1 cellular context compared by ENCODE assay signal in the genomic region with DNA sequence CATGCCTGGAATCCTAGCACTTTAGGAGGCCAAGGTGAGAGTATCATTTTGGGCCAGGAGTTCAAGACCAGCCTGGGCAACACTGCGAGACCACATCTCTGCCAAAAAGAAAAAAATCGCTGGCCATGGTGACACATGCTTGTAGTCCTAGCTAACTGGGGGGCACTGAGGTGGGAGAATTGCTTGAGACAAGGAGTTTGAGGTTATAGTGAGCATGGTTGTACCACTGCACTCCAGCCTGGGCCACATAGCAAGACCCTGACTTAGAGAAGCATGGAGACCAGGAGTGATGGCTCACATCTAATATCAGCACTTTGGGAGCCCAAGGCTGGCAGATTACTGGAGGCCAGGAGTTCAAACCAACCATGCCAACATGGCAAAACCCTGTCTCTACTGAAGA.
TF ChIP-seq lines count a peak whose summit lies in the region.

No MANE protein-coding gene starts in this region.

TF ChIP-seq in K562, 482 proteins besides CTCF, POLR2A, EP300 and RAD21:
- TF ChIP-seq PPARD (CRISPR knock-in tag; IDR thresholded peaks at IDR 0.05) (no peak), MCM7 (IDR thresholded peaks at IDR 0.05) (no peak), RBM25 (IDR thresholded peaks at IDR 0.05; ENCODE audit: low read depth, low read length, severe bottlenecking) (peak; percentile 6), ZNF121 (CRISPR knock-in tag; conservative IDR thresholded peaks at IDR 0.05) (peak; percentile 67), SUPT5H (IDR thresholded peaks at IDR 0.05) (peak; percentile 37)
- TF ChIP-seq, protein P1, sequence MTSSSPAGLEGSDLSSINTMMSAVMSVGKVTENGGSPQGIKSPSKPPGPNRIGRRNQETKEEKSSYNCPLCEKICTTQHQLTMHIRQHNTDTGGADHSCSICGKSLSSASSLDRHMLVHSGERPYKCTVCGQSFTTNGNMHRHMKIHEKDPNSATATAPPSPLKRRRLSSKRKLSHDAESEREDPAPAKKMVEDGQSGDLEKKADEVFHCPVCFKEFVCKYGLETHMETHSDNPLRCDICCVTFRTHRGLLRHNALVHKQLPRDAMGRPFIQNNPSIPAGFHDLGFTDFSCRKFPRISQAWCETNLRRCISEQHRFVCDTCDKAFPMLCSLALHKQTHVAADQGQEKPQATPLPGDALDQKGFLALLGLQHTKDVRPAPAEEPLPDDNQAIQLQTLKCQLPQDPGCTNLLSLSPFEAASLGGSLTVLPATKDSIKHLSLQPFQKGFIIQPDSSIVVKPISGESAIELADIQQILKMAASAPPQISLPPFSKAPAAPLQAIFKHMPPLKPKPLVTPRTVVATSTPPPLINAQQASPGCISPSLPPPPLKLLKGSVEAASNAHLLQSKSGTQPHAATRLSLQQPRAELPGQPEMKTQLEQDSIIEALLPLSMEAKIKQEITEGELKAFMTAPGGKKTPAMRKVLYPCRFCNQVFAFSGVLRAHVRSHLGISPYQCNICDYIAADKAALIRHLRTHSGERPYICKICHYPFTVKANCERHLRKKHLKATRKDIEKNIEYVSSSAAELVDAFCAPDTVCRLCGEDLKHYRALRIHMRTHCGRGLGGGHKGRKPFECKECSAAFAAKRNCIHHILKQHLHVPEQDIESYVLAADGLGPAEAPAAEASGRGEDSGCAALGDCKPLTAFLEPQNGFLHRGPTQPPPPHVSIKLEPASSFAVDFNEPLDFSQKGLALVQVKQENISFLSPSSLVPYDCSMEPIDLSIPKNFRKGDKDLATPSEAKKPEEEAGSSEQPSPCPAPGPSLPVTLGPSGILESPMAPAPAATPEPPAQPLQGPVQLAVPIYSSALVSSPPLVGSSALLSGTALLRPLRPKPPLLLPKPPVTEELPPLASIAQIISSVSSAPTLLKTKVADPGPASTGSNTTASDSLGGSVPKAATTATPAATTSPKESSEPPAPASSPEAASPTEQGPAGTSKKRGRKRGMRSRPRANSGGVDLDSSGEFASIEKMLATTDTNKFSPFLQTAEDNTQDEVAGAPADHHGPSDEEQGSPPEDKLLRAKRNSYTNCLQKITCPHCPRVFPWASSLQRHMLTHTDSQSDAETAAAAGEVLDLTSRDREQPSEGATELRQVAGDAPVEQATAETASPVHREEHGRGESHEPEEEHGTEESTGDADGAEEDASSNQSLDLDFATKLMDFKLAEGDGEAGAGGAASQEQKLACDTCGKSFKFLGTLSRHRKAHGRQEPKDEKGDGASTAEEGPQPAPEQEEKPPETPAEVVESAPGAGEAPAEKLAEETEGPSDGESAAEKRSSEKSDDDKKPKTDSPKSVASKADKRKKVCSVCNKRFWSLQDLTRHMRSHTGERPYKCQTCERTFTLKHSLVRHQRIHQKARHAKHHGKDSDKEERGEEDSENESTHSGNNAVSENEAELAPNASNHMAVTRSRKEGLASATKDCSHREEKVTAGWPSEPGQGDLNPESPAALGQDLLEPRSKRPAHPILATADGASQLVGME (CRISPR knock-in tag; IDR thresholded peaks at IDR 0.05) = no peak
